11 cellular contexts compared by ENCODE assay signal in the genomic region with DNA sequence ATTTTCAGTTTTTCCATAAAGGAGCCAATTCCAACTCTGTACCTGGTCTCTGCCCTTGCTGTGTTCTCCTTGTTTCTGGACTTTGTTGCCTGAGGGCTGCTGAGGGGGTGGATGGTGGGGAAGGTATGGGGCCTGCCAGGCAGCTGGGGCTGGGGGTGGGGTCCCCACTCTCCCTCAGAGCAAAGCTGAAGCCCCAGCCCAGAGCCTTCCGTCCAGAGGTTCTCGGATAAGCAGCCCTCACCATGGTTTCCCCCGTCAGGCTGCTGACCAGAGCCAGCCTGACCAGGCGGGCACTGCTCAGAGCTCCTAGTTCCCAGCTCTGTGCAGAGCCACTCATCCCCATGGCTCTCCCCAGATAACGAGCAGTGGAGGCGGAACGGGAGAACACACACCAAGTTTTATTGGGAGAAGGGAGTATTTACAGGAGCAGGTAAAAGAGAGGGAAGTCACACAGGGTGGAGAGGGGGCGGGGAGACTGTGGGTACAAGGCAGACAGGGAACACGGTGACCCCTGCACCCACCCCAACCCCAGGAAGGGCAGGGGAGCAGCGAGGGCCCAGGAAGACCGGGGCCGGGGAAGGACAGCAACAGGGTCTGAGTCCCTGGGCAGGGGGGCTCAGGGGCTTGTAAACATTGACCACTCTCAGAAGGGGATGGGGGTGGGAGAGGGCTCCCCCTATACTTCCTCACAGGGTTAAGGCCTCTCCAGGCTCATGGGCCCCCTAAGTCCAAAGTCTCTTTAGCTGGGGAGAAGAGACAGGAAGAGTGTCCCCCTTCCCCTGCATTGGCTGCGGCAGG. TPM values are rescaled to one million over a fixed set of nuclear protein-coding genes. Genes with fewer than 3 reads are reported as not detected.
DNase-seq lines count a peak whose midpoint lies in the region; ATAC-seq, FAIRE-seq and TF ChIP-seq lines count a peak whose summit lies in the region.
"Had no signal": no experiment of that assay in that cellular context is flagged by ENCODE, and none has a peak within 500 bp of the region (broad histone marks: within the 10 kb centered on the region; RNA-seq: fewer than 3 reads in every experiment).

No MANE protein-coding gene starts in this region.

- ATAC-seq in central memory CD8-positive, alpha-beta T cell (replicated peaks; ENCODE audit: extremely low read depth, poor library complexity, severe bottlenecking), result no peak
- ATAC-seq in GM19455 (IDR thresholded peaks at IDR 0.05; ENCODE audit: unreplicated experiment), result no peak
- no peak for ATAC-seq in HG02885 (IDR thresholded peaks at IDR 0.05; ENCODE audit: poor library complexity, unreplicated experiment)
- no peak for ATAC-seq in HG03095 (IDR thresholded peaks at IDR 0.05; ENCODE audit: unreplicated experiment)

- H3K36me3 Mint-ChIP-seq in CD8-positive, alpha-beta memory T cell, result peaks cover 0 to 70% (median 0%) of the 10 kb centered on the region in 3 donors
- peaks cover 37% of the 10 kb centered on the region for H3K36me3 Mint-ChIP-seq in central memory CD8-positive, alpha-beta T cell (ENCODE audit: insufficient read depth)
- peaks cover 8% of the 10 kb centered on the region for H3K36me3 Mint-ChIP-seq in neural crest cell (ENCODE audit: low read depth)

- peaks cover 24% of the 10 kb centered on the region for H3K4me1 ChIP-seq in CD8-positive, alpha-beta memory T cell (ENCODE audit: insufficient read depth, low read length)

- H3K27ac Mint-ChIP-seq in CD8-positive, alpha-beta memory T cell, result peak overlapping the region in 6 of 8 donors; percentile 12 to 94 (median 68)
- peak overlapping the region; percentile 50 for H3K27ac Mint-ChIP-seq in central memory CD8-positive, alpha-beta T cell (ENCODE audit: low read depth)
- no peak overlapping the region for H3K27ac Mint-ChIP-seq in neural crest cell (ENCODE audit: unreplicated experiment)

- CTCF ChIA-PET in CD8-positive, alpha-beta memory T cell (lab: Charles Lee), result interaction anchor here (0.7 to 8.8 kb wide), 4 partner anchors 13 to 115 kb away, joined by 3 to 91 read pairs (median 12); a partner anchor contains a TSS

- peaks cover 29 to 46% (median 33%) of the 10 kb centered on the region in 3 donors for H3K4me1 Mint-ChIP-seq in CD8-positive, alpha-beta memory T cell
- peaks cover 19% of the 10 kb centered on the region for H3K4me1 Mint-ChIP-seq in central memory CD8-positive, alpha-beta T cell
- peaks cover 9% of the 10 kb centered on the region for H3K4me1 Mint-ChIP-seq in neural crest cell

- H3K9me3 Mint-ChIP-seq in CD8-positive, alpha-beta memory T cell, result peaks cover 0 to 1% (median 0%) of the 10 kb centered on the region in 5 donors
- no peaks in the 10 kb centered on the region for H3K9me3 Mint-ChIP-seq in central memory CD8-positive, alpha-beta T cell
- H3K9me3 Mint-ChIP-seq in neural crest cell, result no peaks in the 10 kb centered on the region

- no peaks in the 10 kb centered on the region for H3K27me3 ChIP-seq in CD8-positive, alpha-beta memory T cell (ENCODE audit: insufficient read depth, low read length, poor library complexity, severe bottlenecking)
- H3K27me3 ChIP-seq in H7 (ENCODE audit: control insufficient read depth, insufficient read depth, low read length), result no peaks in the 10 kb centered on the region

- peaks cover 0 to 2% of the 10 kb centered on the region in 2 donors for H3K27me3 Mint-ChIP-seq in CD8-positive, alpha-beta memory T cell
- no peaks in the 10 kb centered on the region for H3K27me3 Mint-ChIP-seq in central memory CD8-positive, alpha-beta T cell
- no peaks in the 10 kb centered on the region for H3K27me3 Mint-ChIP-seq in neural crest cell (ENCODE audit: low read depth)

- no peaks in the 10 kb centered on the region for H3K9me3 ChIP-seq in CD8-positive, alpha-beta memory T cell (ENCODE audit: low read length)

- peaks cover 28% of the 10 kb centered on the region for H3K36me3 ChIP-seq in CD8-positive, alpha-beta memory T cell (ENCODE audit: insufficient read depth, low read length)
- H3K36me3 ChIP-seq in H7 (replicated peaks; ENCODE audit: control insufficient read depth, insufficient read depth, low read length), result peaks cover 19% of the 10 kb centered on the region

- H3K4me3 ChIP-seq in CD8-positive, alpha-beta memory T cell (ENCODE audit: low read length), result no peak overlapping the region
- no peak overlapping the region for H3K4me3 ChIP-seq in H7 (ENCODE audit: insufficient read depth, low read depth, low read length)

- H3K27ac ChIP-seq in CD8-positive, alpha-beta memory T cell (ENCODE audit: low read depth, low read length), result no peak overlapping the region

- DNase-seq in CD8-positive, alpha-beta memory T cell, result no peak
- DNase-seq in H7 (peak; percentile 70), neural crest cell (ENCODE audit: low read depth, low spot score) (no peak), urothelium cell line (ENCODE audit: low spot score) (no peak)
- no peak for DNase-seq in central memory CD8-positive, alpha-beta T cell (ENCODE audit: low spot score in 2 of 2)
- DNase-seq: midbrain; NCI-H1092; stimulated activated naive CD4-positive, alpha-beta T cell had no signal

- POLR2A ChIA-PET in CD8-positive, alpha-beta memory T cell (lab: Charles Lee), result interaction anchor here (0.6 to 2.0 kb wide), 5 partner anchors 10 to 681 kb away, joined by 3 to 12 read pairs (median 9); a partner anchor contains a TSS

- no peak for TF ChIP-seq CTCF in neural crest cell (conservative IDR thresholded peaks at IDR 0.05)

- FAIRE-seq in urothelium cell line (lab: Jason Lieb, UNC), result no peak

- no peak overlapping the region for H3K4me3 Mint-ChIP-seq in CD8-positive, alpha-beta memory T cell
- H3K4me3 Mint-ChIP-seq in central memory CD8-positive, alpha-beta T cell, result no peak overlapping the region
- H3K4me3 Mint-ChIP-seq in neural crest cell, result peak overlapping the region; percentile 34

RNA-seq across cellular contexts. Expression of a gene that starts 5.8 kb away (rescaled TPM):
- 100 to 1,000 TPM; 253 to 262 TPM for total RNA-seq in CD8-positive, alpha-beta memory T cell
- 62.9 TPM for polyA plus RNA-seq in CD8-positive, alpha-beta memory T cell
- 108 and 122 TPM in 2 replicates for total RNA-seq in H7 (2014; rRNA removed; shearing (Covaris generic))
- total RNA-seq in neural crest cell, result 215 and 229 TPM in 2 replicates

RNA-seq across cellular contexts. Expression of a gene that starts 14.7 kb away (rescaled TPM):
- total RNA-seq in CD8-positive, alpha-beta memory T cell, result 10 to 100 TPM; 51.4 to 54.7 TPM
- 3.2 TPM for polyA plus RNA-seq in CD8-positive, alpha-beta memory T cell
- 48.2 and 66.4 TPM in 2 replicates for total RNA-seq in H7 (2014; rRNA removed; shearing (Covaris generic))
- 71.8 and 82.9 TPM in 2 replicates for total RNA-seq in neural crest cell

RNA-seq across cellular contexts. Expression of a gene that starts 23.1 kb away (rescaled TPM):
- total RNA-seq in CD8-positive, alpha-beta memory T cell, result not detected
- polyA plus RNA-seq in CD8-positive, alpha-beta memory T cell, result not detected
- total RNA-seq in H7 (2014; rRNA removed; shearing (Covaris generic)), result 0.30 and 0.90 TPM in 2 replicates
- total RNA-seq in neural crest cell, result 2.4 and 3.1 TPM in 2 replicates

RNA-seq across cellular contexts. Expression of a gene that starts 26.6 kb away (rescaled TPM):
- total RNA-seq in CD8-positive, alpha-beta memory T cell, result 10 to 100 TPM; 79.7 to 83.3 TPM
- 51.7 TPM for polyA plus RNA-seq in CD8-positive, alpha-beta memory T cell
- total RNA-seq in H7 (2014; rRNA removed; shearing (Covaris generic)), result 95.0 and 128 TPM in 2 replicates
- total RNA-seq in neural crest cell, result 64.1 and 67.9 TPM in 2 replicates

RNA-seq across cellular contexts. Expression of a gene that starts 38.0 kb away (rescaled TPM):
- total RNA-seq in CD8-positive, alpha-beta memory T cell, result 10 to 100 TPM; 14.6 to 17.7 TPM
- 2.7 TPM for polyA plus RNA-seq in CD8-positive, alpha-beta memory T cell
- 2.0 and 4.4 TPM in 2 replicates for total RNA-seq in H7 (2014; rRNA removed; shearing (Covaris generic))
- total RNA-seq in neural crest cell, result 1.7 and 2.4 TPM in 2 replicates
